ENCODE assay signal across 19 cellular contexts in genomic region chr4:78332974-78333373, GRCh38.
"Had no signal": no experiment of that assay in that cellular context is flagged by ENCODE, and none has a peak within 500 bp of the region (broad histone marks: within the 10 kb centered on the region; RNA-seq: fewer than 3 reads in every experiment).

No MANE protein-coding gene starts in this region.

- DNase-seq: activated CD4-positive, CD25-positive, alpha-beta regulatory T cell treated with anti-CD3 and anti-CD28 coated beads, Interleukin-2, amount 50 U/mL, for 72 hours; activated effector memory CD4-positive, alpha-beta T cell treated with anti-CD3 and anti-CD28 coated beads, Interleukin-2, amount 50 U/mL, for 16 hours; activated T-cell treated with anti-CD3 and anti-CD28 coated beads, Interleukin-2, amount 50 U/mL, for 72 hours; adrenal gland; dermis blood vessel endothelial cell; effector memory CD8-positive, alpha-beta T cell; esophagus squamous epithelium; hippocampal formation; stimulated activated CD4-positive, alpha-beta T cell treated with anti-CD3 and anti-CD28 coated beads, Interleukin-2, amount 100 ng/mL, for 24 hours; stimulated activated naive CD8-positive, alpha-beta T cell treated with anti-CD3 and anti-CD28 coated beads, Interleukin-15, Interleukin-2, amounts not matched to agents 100 U/mL and 50 U/mL, for 24 hours; substantia nigra; T1000; tibial artery; uterus had no signal

- H3K27me3 ChIP-seq: adrenal gland, breast epithelium, esophagus squamous epithelium, neural progenitor cell, right atrium auricular region, tibial artery, uterus had no signal

- H3K4me1 ChIP-seq: adrenal gland, breast epithelium, prostate gland, tibial artery, uterus had no signal

- H3K36me3 ChIP-seq: adrenal gland, breast epithelium, esophagus squamous epithelium, neural progenitor cell, prostate gland, right atrium auricular region, tibial artery, uterus had no signal

- H3K9me3 ChIP-seq: adrenal gland, breast epithelium, esophagus squamous epithelium, prostate gland, right atrium auricular region, tibial artery, uterus had no signal

- H3K9ac ChIP-seq: neural progenitor cell had no signal

- ATAC-seq: activated T-cell treated with anti-CD3 and anti-CD28 coated beads, Interleukin-2, amount 50 U/mL, for 72 hours; effector memory CD8-positive, alpha-beta T cell; left lobe of liver; stimulated activated naive CD8-positive, alpha-beta T cell treated with anti-CD3 and anti-CD28 coated beads, Interleukin-15, Interleukin-2, amounts not matched to agents 100 U/mL and 50 U/mL, for 24 hours had no signal

- H3K4me3 ChIP-seq: adrenal gland, breast epithelium, esophagus squamous epithelium, neural progenitor cell, prostate gland, right atrium auricular region, tibial artery, uterus had no signal
